ENCODE assay signal across 14 cellular contexts in genomic region chr5:107485184-107485583, GRCh38.
DNase-seq lines count a peak whose midpoint lies in the region; ATAC-seq lines count a peak whose summit lies in the region.
"Had no signal": no experiment of that assay in that cellular context is flagged by ENCODE, and none has a peak within 500 bp of the region (broad histone marks: within the 10 kb centered on the region; RNA-seq: fewer than 3 reads in every experiment).

No MANE protein-coding gene starts in this region.

- peak; percentile 79 for ATAC-seq in GM18873 (IDR thresholded peaks at IDR 0.05; ENCODE audit: low FRiP score, unreplicated experiment)
- ATAC-seq in GM21723 (IDR thresholded peaks at IDR 0.05; ENCODE audit: unreplicated experiment): peak; percentile 63
- ATAC-seq in HG03097 (IDR thresholded peaks at IDR 0.05; ENCODE audit: low FRiP score, unreplicated experiment): peak; percentile 43
- ATAC-seq: CD8-positive, alpha-beta T cell; PC-3 had no signal

- H3K27ac Mint-ChIP-seq in immature natural killer cell: peak overlapping the region; percentile 88 to 97 (median 92)
- H3K27ac Mint-ChIP-seq: activated naive CD8-positive, alpha-beta T cell treated with anti-CD3 and anti-CD28 coated beads, Interleukin-2, amount 10 ng/mL, durations not matched to agents 7 days and 5 days; CD8-positive, alpha-beta T cell had no signal

- peak in 1 of 3 donors; percentile 31 for DNase-seq in immature natural killer cell
- no peak for DNase-seq in activated T-cell treated with anti-CD3 and anti-CD28 coated beads, Interleukin-2, amount 50 U/mL, for 1 hour
- DNase-seq in stimulated activated CD4-positive, alpha-beta T cell treated with anti-CD3 and anti-CD28 coated beads, Interleukin-2, amount 100 ng/mL, for 48 hours: no peak
- DNase-seq in NCI-H82 treated with DMSO at 0.1 percent for 48 hours (lab: John Stamatoyannopoulos, UW; ENCODE audit: unreplicated experiment): no peak
- DNase-seq in NOMO-1 treated with dmso at 0.1 percent for 144 hours (lab: John Stamatoyannopoulos, UW; ENCODE audit: unreplicated experiment): no peak
- DNase-seq: activated CD8-positive, alpha-beta memory T cell treated with anti-CD3 and anti-CD28 coated beads for 24 hours; activated naive CD8-positive, alpha-beta T cell treated with anti-CD3 and anti-CD28 coated beads, Interleukin-2, amount 10 ng/mL, durations not matched to agents 7 days and 5 days; CD8-positive, alpha-beta T cell; PC-3; retina; stomach had no signal

- no peaks in the 10 kb centered on the region for H3K27me3 Mint-ChIP-seq in immature natural killer cell (ENCODE audit: low read depth in 3 of 3)

- H3K4me3 Mint-ChIP-seq in immature natural killer cell: peak overlapping the region; percentile 36 to 70 (median 62)
- H3K4me3 Mint-ChIP-seq: activated naive CD8-positive, alpha-beta T cell treated with anti-CD3 and anti-CD28 coated beads, Interleukin-2, amount 10 ng/mL, durations not matched to agents 7 days and 5 days; CD8-positive, alpha-beta T cell had no signal

- H3K9me3 Mint-ChIP-seq in immature natural killer cell: peaks cover 0 to 6% (median 0%) of the 10 kb centered on the region in 6 donors

- H3K36me3 Mint-ChIP-seq in immature natural killer cell: peaks cover 7 to 17% (median 8%) of the 10 kb centered on the region in 3 donors
- H3K36me3 Mint-ChIP-seq: CD8-positive, alpha-beta T cell had no signal

- peaks cover 60 to 65% of the 10 kb centered on the region in 2 donors for H3K4me1 Mint-ChIP-seq in immature natural killer cell
